Comparison of ENCODE assay signal across 30 cellular contexts in the genomic region with DNA sequence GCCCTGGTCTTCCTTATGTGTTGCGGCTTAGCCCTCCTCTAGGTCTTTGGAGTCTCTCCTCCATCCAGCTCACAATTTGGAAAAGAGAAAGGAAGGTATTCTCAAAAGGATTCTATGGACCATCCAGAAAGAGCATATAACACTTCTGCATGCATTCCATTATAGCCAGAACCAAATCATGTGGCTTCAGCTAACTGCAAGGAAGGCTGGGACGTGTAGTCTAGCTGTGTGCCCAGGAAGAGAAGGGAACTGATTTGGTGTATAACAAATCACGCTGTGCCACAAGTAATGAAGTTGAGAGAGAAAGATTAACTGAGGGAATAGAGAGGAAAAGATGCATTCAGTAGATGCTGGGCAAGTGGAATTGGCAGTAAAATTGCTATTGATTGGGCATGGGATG. TPM values are rescaled to one million over a fixed set of nuclear protein-coding genes. Genes with fewer than 3 reads are reported as not detected.
"Had no signal": no experiment of that assay in that cellular context is flagged by ENCODE, and none has a peak within 500 bp of the region (broad histone marks: within the 10 kb centered on the region; RNA-seq: fewer than 3 reads in every experiment).

No MANE protein-coding gene starts in this region.

- H3K27me3 Mint-ChIP-seq: stimulated activated memory B cell treated with anti-CD40 and anti-IgM and Interleukin-4, amounts not matched to agents 10 μg/mL and 1 μg/mL and 100 μg/mL, for 72 hours; stimulated activated naive B cell treated with anti-CD40 and anti-IgM and Interleukin-4, amounts not matched to agents 10 μg/mL and 1 μg/mL and 100 μg/mL, for 72 hours; stimulated activated naive CD8-positive, alpha-beta T cell treated with anti-CD3 and anti-CD28 coated beads, Interleukin-15, amount 100 ng/mL, for 72 hours; stimulated activated naive CD8-positive, alpha-beta T cell treated with anti-CD3 and anti-CD28 coated beads, Interleukin-15, Interleukin-2, amounts not matched to agents 100 ng/mL and 50 ng/mL, for 24 hours had no signal

- H3K9me3 ChIP-seq: stomach, suprapubic skin, testis, thoracic aorta, thyroid gland, tibial artery, tibial nerve, transverse colon, upper lobe of left lung, upper lobe of right lung, uterus, vagina had no signal

- H3K4me1 ChIP-seq: stomach, suprapubic skin, testis, thyroid gland, tibial artery, tibial nerve, transverse colon, upper lobe of left lung, upper lobe of right lung, uterus, vagina had no signal

- H3K4me3 ChIP-seq: stomach, suprapubic skin, testis, thoracic aorta, thyroid gland, tibial artery, tibial nerve, transverse colon, upper lobe of left lung, upper lobe of right lung, uterus, vagina had no signal

- H3K27ac Mint-ChIP-seq: stimulated activated effector memory CD8-positive, alpha-beta T cell treated with anti-CD3 and anti-CD28 coated beads, Interleukin-12 subunit alpha, Interleukin-12 subunit beta, amount 100 ng/mL, for 72 hours; stimulated activated memory B cell treated with anti-CD40 and anti-IgM and Interleukin-4, amounts not matched to agents 10 μg/mL and 1 μg/mL and 100 μg/mL, for 72 hours; stimulated activated naive B cell treated with anti-CD40 and anti-IgM and Interleukin-4, amounts not matched to agents 10 μg/mL and 1 μg/mL and 100 μg/mL, for 72 hours; stimulated activated naive CD8-positive, alpha-beta T cell treated with anti-CD3 and anti-CD28 coated beads, Interleukin-15, amount 100 ng/mL, for 72 hours; stimulated activated naive CD8-positive, alpha-beta T cell treated with anti-CD3 and anti-CD28 coated beads, Interleukin-15, Interleukin-2, amounts not matched to agents 100 ng/mL and 50 ng/mL, for 24 hours; type B pancreatic cell had no signal

- H3K27ac ChIP-seq: stomach, suprapubic skin, testis, thoracic aorta, thyroid gland, tibial artery, tibial nerve, transverse colon, upper lobe of left lung, upper lobe of right lung, uterus, vagina had no signal

- H3K9me3 Mint-ChIP-seq: stimulated activated memory B cell treated with anti-CD40 and anti-IgM and Interleukin-4, amounts not matched to agents 10 μg/mL and 1 μg/mL and 100 μg/mL, for 72 hours; stimulated activated naive CD8-positive, alpha-beta T cell treated with anti-CD3 and anti-CD28 coated beads, Interleukin-15, amount 100 ng/mL, for 72 hours; stimulated activated naive CD8-positive, alpha-beta T cell treated with anti-CD3 and anti-CD28 coated beads, Interleukin-15, Interleukin-2, amounts not matched to agents 100 ng/mL and 50 ng/mL, for 24 hours; type B pancreatic cell had no signal

- H3K27me3 ChIP-seq: stomach, suprapubic skin, testis, thyroid gland, tibial artery, tibial nerve, transverse colon, upper lobe of left lung, upper lobe of right lung, uterus, vagina had no signal

- H3K36me3 Mint-ChIP-seq: stimulated activated effector memory CD8-positive, alpha-beta T cell treated with anti-CD3 and anti-CD28 coated beads, Interleukin-12 subunit alpha, Interleukin-12 subunit beta, amount 100 ng/mL, for 72 hours; stimulated activated memory B cell treated with anti-CD40 and anti-IgM and Interleukin-4, amounts not matched to agents 10 μg/mL and 1 μg/mL and 100 μg/mL, for 72 hours; stimulated activated naive B cell treated with anti-CD40 and anti-IgM and Interleukin-4, amounts not matched to agents 10 μg/mL and 1 μg/mL and 100 μg/mL, for 72 hours; type B pancreatic cell had no signal

- DNase-seq: stimulated activated CD4-positive, alpha-beta T cell treated with anti-CD3 and anti-CD28 coated beads, Interleukin-2, amount 100 ng/mL, for 48 hours; stimulated activated CD4-positive, alpha-beta T cell treated with anti-CD3 and anti-CD28 coated beads, Interleukin-4, amount 100 ng/mL, for 1 hour; stimulated activated CD4-positive, alpha-beta T cell treated with anti-CD3 and anti-CD28 coated beads, Interleukin-4, amount 100 ng/mL, for 24 hours; stimulated activated CD4-positive, alpha-beta T cell treated with anti-CD3 and anti-CD28 coated beads, Interleukin-4, amount 100 ng/mL, for 4 hours; stimulated activated CD8-positive, alpha-beta memory T cell treated with anti-CD3 and anti-CD28 coated beads, Interleukin-4, amount 100 ng/mL, for 48 hours; stimulated activated naive B cell treated with anti-CD40 and anti-IgM and Interleukin-4, amounts not matched to agents 10 μg/mL and 1 μg/mL and 100 μg/mL, for 72 hours; stimulated activated naive CD4-positive, alpha-beta T cell; stimulated activated naive CD4-positive, alpha-beta T cell treated with Interleukin-2 at 50 U/mL for 16 hours; stimulated activated naive CD8-positive, alpha-beta T cell treated with anti-CD3 and anti-CD28 coated beads, Interleukin-15, amount 100 ng/mL, for 72 hours; stimulated activated naive CD8-positive, alpha-beta T cell treated with anti-CD3 and anti-CD28 coated beads, Interleukin-15, Interleukin-2, amounts not matched to agents 100 U/mL and 50 U/mL, for 24 hours; stomach; substantia nigra; testis; thyroid gland; tibial artery; transverse colon; trophoblast cell; upper lobe of left lung; upper lobe of right lung; uterus had no signal

- ATAC-seq: stimulated activated effector memory CD8-positive, alpha-beta T cell treated with anti-CD3 and anti-CD28 coated beads, Interleukin-12 subunit alpha, Interleukin-12 subunit beta, amount 100 ng/mL, for 72 hours; stimulated activated memory B cell treated with anti-CD40 and anti-IgM and Interleukin-4, amounts not matched to agents 10 μg/mL and 1 μg/mL and 100 μg/mL, for 72 hours; stimulated activated naive B cell treated with anti-CD40 and anti-IgM and Interleukin-4, amounts not matched to agents 10 μg/mL and 1 μg/mL and 100 μg/mL, for 72 hours; stimulated activated naive CD8-positive, alpha-beta T cell treated with anti-CD3 and anti-CD28 coated beads, Interleukin-15, amount 100 ng/mL, for 72 hours; stimulated activated naive CD8-positive, alpha-beta T cell treated with anti-CD3 and anti-CD28 coated beads, Interleukin-15, Interleukin-2, amounts not matched to agents 100 U/mL and 50 U/mL, for 24 hours; upper lobe of right lung had no signal

- H3K4me3 Mint-ChIP-seq: stimulated activated effector memory CD8-positive, alpha-beta T cell treated with anti-CD3 and anti-CD28 coated beads, Interleukin-12 subunit alpha, Interleukin-12 subunit beta, amount 100 ng/mL, for 72 hours; stimulated activated memory B cell treated with anti-CD40 and anti-IgM and Interleukin-4, amounts not matched to agents 10 μg/mL and 1 μg/mL and 100 μg/mL, for 72 hours; stimulated activated naive B cell treated with anti-CD40 and anti-IgM and Interleukin-4, amounts not matched to agents 10 μg/mL and 1 μg/mL and 100 μg/mL, for 72 hours; stimulated activated naive CD8-positive, alpha-beta T cell treated with anti-CD3 and anti-CD28 coated beads, Interleukin-15, amount 100 ng/mL, for 72 hours; stimulated activated naive CD8-positive, alpha-beta T cell treated with anti-CD3 and anti-CD28 coated beads, Interleukin-15, Interleukin-2, amounts not matched to agents 100 ng/mL and 50 ng/mL, for 24 hours; type B pancreatic cell had no signal

- H3K4me1 Mint-ChIP-seq: stimulated activated effector memory CD8-positive, alpha-beta T cell treated with anti-CD3 and anti-CD28 coated beads, Interleukin-12 subunit alpha, Interleukin-12 subunit beta, amount 100 ng/mL, for 72 hours; stimulated activated memory B cell treated with anti-CD40 and anti-IgM and Interleukin-4, amounts not matched to agents 10 μg/mL and 1 μg/mL and 100 μg/mL, for 72 hours; stimulated activated naive B cell treated with anti-CD40 and anti-IgM and Interleukin-4, amounts not matched to agents 10 μg/mL and 1 μg/mL and 100 μg/mL, for 72 hours; stimulated activated naive CD8-positive, alpha-beta T cell treated with anti-CD3 and anti-CD28 coated beads, Interleukin-15, amount 100 ng/mL, for 72 hours had no signal

- H3K36me3 ChIP-seq: stomach, suprapubic skin, thoracic aorta, thyroid gland, tibial artery, tibial nerve, transverse colon, upper lobe of left lung, upper lobe of right lung, uterus, vagina had no signal

RNA-seq across cellular contexts. Expression of a gene that starts 43.7 kb away (rescaled TPM):
- total RNA-seq: subcutaneous adipose tissue, thoracic aorta, ureter, vagina had no signal
